In the genomic region with DNA sequence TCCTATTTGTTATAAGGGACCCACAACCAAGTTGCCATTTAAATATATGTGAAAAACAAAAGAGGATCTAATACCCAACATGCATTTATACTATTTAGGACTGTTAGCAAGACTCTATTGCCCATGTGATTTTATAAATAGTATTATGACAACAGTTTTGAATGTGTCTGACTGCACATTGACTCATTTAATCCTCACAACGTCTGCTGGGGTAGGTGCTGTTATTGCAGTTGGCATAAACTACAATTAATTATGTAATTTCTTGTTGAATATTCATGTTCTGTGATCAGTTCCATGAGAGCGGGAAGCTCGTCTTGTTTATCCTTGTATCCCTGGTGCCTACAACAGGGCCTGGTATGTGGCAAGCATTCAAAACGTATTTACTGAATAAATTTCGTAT, we compare ENCODE assay signal across 11 cellular contexts. TPM values are rescaled to one million over a fixed set of nuclear protein-coding genes. Genes with fewer than 3 reads are reported as not detected.
"Had no signal": no experiment of that assay in that cellular context is flagged by ENCODE, and none has a peak within 500 bp of the region (broad histone marks: within the 10 kb centered on the region; RNA-seq: fewer than 3 reads in every experiment).

No MANE protein-coding gene starts in this region.

- H3K4me1 Mint-ChIP-seq: activated CD4-positive, alpha-beta memory T cell treated with anti-CD3 and anti-CD28 coated beads, Interleukin-2, amount 10 ng/mL, durations not matched to agents 7 days and 5 days; activated CD4-positive, alpha-beta T cell treated with anti-CD3 and anti-CD28 coated beads for 36 hours had no signal

- H3K9ac ChIP-seq: neural progenitor cell had no signal

- H3K27ac Mint-ChIP-seq: activated CD4-positive, alpha-beta memory T cell treated with anti-CD3 and anti-CD28 coated beads, Interleukin-2, amount 10 ng/mL, durations not matched to agents 7 days and 5 days; activated CD4-positive, alpha-beta T cell treated with anti-CD3 and anti-CD28 coated beads for 36 hours; activated naive CD8-positive, alpha-beta T cell treated with anti-CD3 and anti-CD28 coated beads for 36 hours; neural progenitor cell had no signal

- H3K36me3 ChIP-seq: neural progenitor cell, ovary had no signal

- H3K27ac ChIP-seq: neural progenitor cell, ovary had no signal

- H3K9me3 ChIP-seq: ovary had no signal

- H3K36me3 Mint-ChIP-seq: activated naive CD8-positive, alpha-beta T cell treated with anti-CD3 and anti-CD28 coated beads for 36 hours; neural progenitor cell had no signal

- H3K9me3 Mint-ChIP-seq: activated CD4-positive, alpha-beta memory T cell treated with anti-CD3 and anti-CD28 coated beads, Interleukin-2, amount 10 ng/mL, durations not matched to agents 7 days and 5 days; activated naive CD8-positive, alpha-beta T cell treated with anti-CD3 and anti-CD28 coated beads for 36 hours; neural progenitor cell had no signal

- H2AFZ ChIP-seq: neural progenitor cell had no signal

- H3K27me3 ChIP-seq: neural progenitor cell, ovary had no signal

- ATAC-seq: activated CD4-positive, alpha-beta T cell treated with anti-CD3 and anti-CD28 coated beads for 36 hours had no signal

- DNase-seq: activated CD4-positive, alpha-beta memory T cell treated with anti-CD3 and anti-CD28 coated beads, Interleukin-2, amount 10 ng/mL, durations not matched to agents 7 days and 5 days; activated CD4-positive, alpha-beta T cell treated with anti-CD3 and anti-CD28 coated beads for 36 hours; activated gamma-delta T cell treated with Interleukin-2 at 50 U/mL for 16 hours; activated naive CD8-positive, alpha-beta T cell treated with anti-CD3 and anti-CD28 coated beads for 36 hours; activated T-cell treated with anti-CD3 and anti-CD28 coated beads, Interleukin-2, amount 50 U/mL, for 48 hours; ovary; T1000; trophoblast cell had no signal

- H3K4me3 Mint-ChIP-seq: activated CD4-positive, alpha-beta memory T cell treated with anti-CD3 and anti-CD28 coated beads, Interleukin-2, amount 10 ng/mL, durations not matched to agents 7 days and 5 days; activated CD4-positive, alpha-beta T cell treated with anti-CD3 and anti-CD28 coated beads for 36 hours; activated naive CD8-positive, alpha-beta T cell treated with anti-CD3 and anti-CD28 coated beads for 36 hours; neural progenitor cell had no signal

- H3K4me2 ChIP-seq: neural progenitor cell, smooth muscle cell had no signal

- H3K4me3 ChIP-seq: neural progenitor cell, ovary, smooth muscle cell had no signal

- H3K27me3 Mint-ChIP-seq: activated CD4-positive, alpha-beta memory T cell treated with anti-CD3 and anti-CD28 coated beads, Interleukin-2, amount 10 ng/mL, durations not matched to agents 7 days and 5 days; activated CD4-positive, alpha-beta T cell treated with anti-CD3 and anti-CD28 coated beads for 36 hours; activated naive CD8-positive, alpha-beta T cell treated with anti-CD3 and anti-CD28 coated beads for 36 hours had no signal

RNA-seq across cellular contexts. Expression of a gene that starts 53.8 kb away (rescaled TPM):
- total RNA-seq: kidney epithelial cell, smooth muscle cell had no signal
- polyA plus RNA-seq: smooth muscle cell had no signal
